23 cellular contexts compared by ENCODE assay signal in genomic region chr5:81251922-81252321, GRCh38. TPM values are rescaled to one million over a fixed set of nuclear protein-coding genes. Genes with fewer than 3 reads are reported as not detected.
"Had no signal": no experiment of that assay in that cellular context is flagged by ENCODE, and none has a peak within 500 bp of the region (broad histone marks: within the 10 kb centered on the region; RNA-seq: fewer than 3 reads in every experiment).

No MANE protein-coding gene starts in this region.

- H3K9me3 ChIP-seq: left lung, prostate gland, sigmoid colon, tibial artery, upper lobe of left lung, uterus had no signal

- H3K27ac ChIP-seq: coronary artery, left lung, parathyroid adenoma, prostate gland, sigmoid colon, tibial artery, upper lobe of left lung, uterus had no signal

- H3K4me2 ChIP-seq: smooth muscle cell had no signal

- H3K4me1 ChIP-seq: left lung, parathyroid adenoma, prostate gland, upper lobe of left lung, uterus had no signal

- H3K27me3 ChIP-seq: left lung, sigmoid colon, tibial artery, upper lobe of left lung, uterus had no signal

- DNase-seq: effector CD4-positive, alpha-beta T cell; endodermal cell; erythroblast; foreskin melanocyte; islet precursor cell; left lung; mesendoderm; naive thymus-derived CD4-positive, alpha-beta T cell; nephron progenitor cell; retina; sigmoid colon; stimulated activated CD4-positive, alpha-beta T cell treated with anti-CD3 and anti-CD28 coated beads, Interleukin-2, amount 100 ng/mL, for 48 hours; stimulated activated naive CD8-positive, alpha-beta T cell treated with anti-CD3 and anti-CD28 coated beads, Interleukin-15, Interleukin-2, amounts not matched to agents 100 U/mL and 50 U/mL, for 24 hours; tibial artery; uterus had no signal

- H3K36me3 ChIP-seq: left lung, prostate gland, upper lobe of left lung, uterus had no signal

- H2AFZ ChIP-seq: parathyroid adenoma had no signal

- H3K79me2 ChIP-seq: parathyroid adenoma had no signal

- H3K9ac ChIP-seq: parathyroid adenoma had no signal

- ATAC-seq: left lung; naive thymus-derived CD4-positive, alpha-beta T cell; stimulated activated naive CD8-positive, alpha-beta T cell treated with anti-CD3 and anti-CD28 coated beads, Interleukin-15, Interleukin-2, amounts not matched to agents 100 U/mL and 50 U/mL, for 24 hours had no signal

- H3K4me3 ChIP-seq: coronary artery, left lung, lung, prostate gland, sigmoid colon, smooth muscle cell, tibial artery, upper lobe of left lung, uterus had no signal

RNA-seq across cellular contexts. Expression of gene CKMT2, which starts 18.8 kb away (rescaled TPM):
- total RNA-seq: endothelial cell of umbilical vein; glomerular endothelial cell; naive thymus-derived CD4-positive, alpha-beta T cell had no signal
- polyA plus RNA-seq: endothelial cell of umbilical vein; naive thymus-derived CD4-positive, alpha-beta T cell; smooth muscle cell had no signal
